In the genomic region with DNA sequence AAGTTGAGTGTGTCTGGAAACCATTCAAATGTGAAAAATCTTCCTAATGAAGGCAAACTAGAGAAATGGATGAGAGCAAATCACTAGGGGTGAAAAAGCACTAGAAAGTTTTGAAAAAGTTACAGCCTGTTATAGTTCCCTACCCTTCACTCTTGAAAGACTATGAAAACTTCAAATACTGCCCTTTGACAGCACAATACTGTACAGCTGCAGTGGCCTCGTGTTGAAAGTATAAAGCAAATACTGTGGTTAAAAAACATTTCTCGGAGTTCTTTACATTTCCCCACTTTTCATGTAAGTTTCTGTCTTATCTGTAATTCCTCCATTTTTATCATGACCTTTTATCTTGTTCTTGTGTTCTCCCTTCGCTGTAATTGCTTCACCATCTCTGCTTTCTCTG, we compare ENCODE assay signal across 14 cellular contexts.
"Had no signal": no experiment of that assay in that cellular context is flagged by ENCODE, and none has a peak within 500 bp of the region (broad histone marks: within the 10 kb centered on the region; RNA-seq: fewer than 3 reads in every experiment).

No MANE protein-coding gene starts in this region.

- H3K27ac ChIP-seq: adrenal gland, cardiac muscle cell, heart right ventricle, lower lobe of right lung, transverse colon, vagina had no signal

- H3K27ac Mint-ChIP-seq: activated CD4-positive, alpha-beta memory T cell treated with anti-CD3 and anti-CD28 coated beads, Interleukin-2, amount 10 ng/mL, durations not matched to agents 7 days and 5 days; activated naive CD4-positive, alpha-beta T cell treated with anti-CD3 and anti-CD28 coated beads, Interleukin-2, amount 50 U/mL, for 24 hours; activated T-cell treated with anti-CD3 and anti-CD28 coated beads, Interleukin-2, amount 50 U/mL, for 24 hours; stimulated activated naive B cell treated with anti-CD40 and anti-IgM and Interleukin-4, amounts not matched to agents 10 μg/mL and 1 μg/mL and 100 μg/mL, for 72 hours; WTC11 had no signal

- H3K27me3 Mint-ChIP-seq: activated naive CD4-positive, alpha-beta T cell treated with anti-CD3 and anti-CD28 coated beads, Interleukin-2, amount 50 U/mL, for 24 hours; activated T-cell treated with anti-CD3 and anti-CD28 coated beads, Interleukin-2, amount 50 U/mL, for 24 hours; stimulated activated naive B cell treated with anti-CD40 and anti-IgM and Interleukin-4, amounts not matched to agents 10 μg/mL and 1 μg/mL and 100 μg/mL, for 72 hours had no signal

- ATAC-seq: heart right ventricle; lower lobe of right lung; stimulated activated naive B cell treated with anti-CD40 and anti-IgM and Interleukin-4, amounts not matched to agents 10 μg/mL and 1 μg/mL and 100 μg/mL, for 72 hours; WTC11 had no signal

- H3K4me1 ChIP-seq: adrenal gland, heart right ventricle, lower lobe of right lung, transverse colon, vagina had no signal

- H3K4me1 Mint-ChIP-seq: WTC11 had no signal

- H3K27me3 ChIP-seq: adrenal gland, cardiac muscle cell, heart right ventricle, transverse colon, vagina had no signal

- DNase-seq: activated CD4-positive, alpha-beta memory T cell treated with anti-CD3 and anti-CD28 coated beads, Interleukin-2, amount 10 ng/mL, durations not matched to agents 7 days and 5 days; activated CD4-positive, alpha-beta T cell treated with anti-CD3 and anti-CD28 coated beads for 4 hours; activated effector memory CD4-positive, alpha-beta T cell treated with Interleukin-2 at 50 U/mL for 16 hours; activated T-cell treated with anti-CD3 and anti-CD28 coated beads, Interleukin-2, amount 50 U/mL, for 24 hours; adrenal gland; heart right ventricle; lower lobe of right lung; stimulated activated naive B cell treated with anti-CD40 and anti-IgM and Interleukin-4, amounts not matched to agents 10 μg/mL and 1 μg/mL and 100 μg/mL, for 72 hours; transverse colon had no signal

- H3K36me3 ChIP-seq: adrenal gland, cardiac muscle cell, heart right ventricle, lower lobe of right lung, transverse colon, vagina had no signal

- H3K36me3 Mint-ChIP-seq: stimulated activated naive B cell treated with anti-CD40 and anti-IgM and Interleukin-4, amounts not matched to agents 10 μg/mL and 1 μg/mL and 100 μg/mL, for 72 hours had no signal

- H3K9me3 Mint-ChIP-seq: activated naive CD4-positive, alpha-beta T cell treated with anti-CD3 and anti-CD28 coated beads, Interleukin-2, amount 50 U/mL, for 24 hours had no signal

- H3K4me3 Mint-ChIP-seq: activated CD4-positive, alpha-beta memory T cell treated with anti-CD3 and anti-CD28 coated beads, Interleukin-2, amount 10 ng/mL, durations not matched to agents 7 days and 5 days; activated naive CD4-positive, alpha-beta T cell treated with anti-CD3 and anti-CD28 coated beads, Interleukin-2, amount 50 U/mL, for 24 hours; activated T-cell treated with anti-CD3 and anti-CD28 coated beads, Interleukin-2, amount 50 U/mL, for 24 hours; neural crest cell; stimulated activated naive B cell treated with anti-CD40 and anti-IgM and Interleukin-4, amounts not matched to agents 10 μg/mL and 1 μg/mL and 100 μg/mL, for 72 hours; WTC11 had no signal

- H3K9me3 ChIP-seq: adrenal gland, lower lobe of right lung, transverse colon, vagina had no signal

- H3K4me3 ChIP-seq: adrenal gland, cardiac muscle cell, heart right ventricle, lower lobe of right lung, transverse colon, vagina had no signal
